In genomic region chr20:63952769-63953168, GRCh38 we compare ENCODE assay signal across 20 cellular contexts. TPM values are rescaled to one million over a fixed set of nuclear protein-coding genes. Genes with fewer than 3 reads are reported as not detected.
DNase-seq lines count a peak whose midpoint lies in the region; ATAC-seq, FAIRE-seq and TF ChIP-seq lines count a peak whose summit lies in the region.
"Had no signal": no experiment of that assay in that cellular context is flagged by ENCODE, and none has a peak within 500 bp of the region (broad histone marks: within the 10 kb centered on the region; RNA-seq: fewer than 3 reads in every experiment).

No MANE protein-coding gene starts in this region.

- TF ChIP-seq CTCF in Caco-2 (IDR thresholded peaks at IDR 0.05; ENCODE audit: insufficient read depth in 1 of 2, low read depth in 1 of 2, low read length in 1 of 2, severe bottlenecking in 1 of 2, unreplicated experiment in 1 of 2), result no peak
- no peak for TF ChIP-seq CTCF in lung (IDR thresholded peaks at IDR 0.05; ENCODE audit: control extremely low read depth, extremely low read depth)

- POLR2A ChIA-PET in Caco-2 (lab: Charles Lee), result no interaction called here

- 91 to 93% methylated on average over 14 of the region's 14 CpGs for WGBS in lung, 2 donors

- H3K27me3 Mint-ChIP-seq in Caco-2 (ENCODE audit: insufficient read depth, unreplicated experiment), result peaks cover 3% of the 10 kb centered on the region
- H3K27me3 Mint-ChIP-seq in stimulated activated naive B cell treated with anti-CD40 and anti-IgM and Interleukin-4, amounts not matched to agents 10 μg/mL and 1 μg/mL and 100 μg/mL, for 72 hours, result no peaks in the 10 kb centered on the region
- H3K27me3 Mint-ChIP-seq: activated CD4-positive, alpha-beta T cell treated with anti-CD3 and anti-CD28 coated beads for 36 hours; naive thymus-derived CD4-positive, alpha-beta T cell had no signal

- H3K27ac Mint-ChIP-seq in Caco-2 (ENCODE audit: unreplicated experiment), result no peak overlapping the region
- H3K27ac Mint-ChIP-seq in stimulated activated naive B cell treated with anti-CD40 and anti-IgM and Interleukin-4, amounts not matched to agents 10 μg/mL and 1 μg/mL and 100 μg/mL, for 72 hours, result peak overlapping the region; percentile 62
- H3K27ac Mint-ChIP-seq: activated CD4-positive, alpha-beta T cell treated with anti-CD3 and anti-CD28 coated beads for 36 hours had no signal

- H3K4me1 Mint-ChIP-seq in Caco-2 (ENCODE audit: low read depth, unreplicated experiment), result peaks cover 50% of the 10 kb centered on the region
- peaks cover 50 to 77% of the 10 kb centered on the region in 2 donors for H3K4me1 Mint-ChIP-seq in stimulated activated naive B cell treated with anti-CD40 and anti-IgM and Interleukin-4, amounts not matched to agents 10 μg/mL and 1 μg/mL and 100 μg/mL, for 72 hours

- H3K9ac ChIP-seq in NT2/D1 (ENCODE audit: insufficient read length, low read depth), result peak overlapping the region; percentile 53

- CTCF ChIA-PET in Caco-2 (lab: Charles Lee), result no interaction called here

- H3K36me3 Mint-ChIP-seq in Caco-2 (ENCODE audit: insufficient read depth, unreplicated experiment), result peaks cover 59% of the 10 kb centered on the region
- peaks cover 7 to 19% of the 10 kb centered on the region in 2 donors for H3K36me3 Mint-ChIP-seq in stimulated activated naive B cell treated with anti-CD40 and anti-IgM and Interleukin-4, amounts not matched to agents 10 μg/mL and 1 μg/mL and 100 μg/mL, for 72 hours

- ATAC-seq in lung (ENCODE audit: insufficient read depth, low FRiP score) (no peak), GM19397 (IDR thresholded peaks at IDR 0.05; ENCODE audit: unreplicated experiment) (no peak)
- no peak for ATAC-seq in stimulated activated naive B cell treated with anti-CD40 and anti-IgM and Interleukin-4, amounts not matched to agents 10 μg/mL and 1 μg/mL and 100 μg/mL, for 72 hours (replicated peaks)
- ATAC-seq: activated CD4-positive, alpha-beta T cell treated with anti-CD3 and anti-CD28 coated beads for 36 hours; HCT116; left lobe of liver; naive thymus-derived CD4-positive, alpha-beta T cell had no signal

- H3K27ac ChIP-seq in lung (ENCODE audit: low read depth in 1 of 2, low read length in 1 of 2), result peak overlapping the region; percentile 20 to 38

- no peaks in the 10 kb centered on the region for H3K27me3 ChIP-seq in Caco-2 (replicated peaks; ENCODE audit: control insufficient read depth, insufficient read depth, low read length)
- no peaks in the 10 kb centered on the region for H3K27me3 ChIP-seq in NT2/D1 (ENCODE audit: insufficient read depth, insufficient read length)
- no peaks in the 10 kb centered on the region for H3K27me3 ChIP-seq in lung (ENCODE audit: control insufficient read depth, insufficient read depth)
- H3K27me3 ChIP-seq: BE2C had no signal

- FAIRE-seq in HTR-8/SVneo (lab: Jason Lieb, UNC), result no peak
- no peak for FAIRE-seq in urothelium cell line (lab: Jason Lieb, UNC)

- H3K4me1 ChIP-seq in Caco-2 (peaks cover 19% of the 10 kb centered on the region), NT2/D1 (ENCODE audit: insufficient read depth, insufficient read length) (peaks cover 49% of the 10 kb centered on the region), lung (ENCODE audit: control insufficient read depth in 2 of 2, insufficient read depth in 2 of 2, low read length in 2 of 2) (peaks cover 4 to 57% of the 10 kb centered on the region in 2 donors)

- H3K36me3 ChIP-seq in Caco-2 (ENCODE audit: control insufficient read depth, insufficient read depth, low read length) (peaks cover 5% of the 10 kb centered on the region), NT2/D1 (ENCODE audit: insufficient read depth, insufficient read length, low read length) (peaks cover 42% of the 10 kb centered on the region), lung (ENCODE audit: control insufficient read depth in 2 of 2, insufficient read depth in 2 of 2, low read length in 2 of 2) (no peaks in the 10 kb centered on the region)
- H3K36me3 ChIP-seq: BE2C had no signal

- TSS peak; percentile 2 for BruUV-seq in Caco-2 (replicated peaks; lab: Mats Ljungman, UMichigan)

- DNase-seq in Caco-2 (no peak), NT2/D1 (ENCODE audit: low read depth, low spot score) (no peak), lung (ENCODE audit: low spot score) (no peak), HTR-8/SVneo (ENCODE audit: insufficient read length, low spot score) (no peak), urothelium cell line (ENCODE audit: low spot score) (no peak)
- DNase-seq in stimulated activated naive B cell treated with anti-CD40 and anti-IgM and Interleukin-4, amounts not matched to agents 10 μg/mL and 1 μg/mL and 100 μg/mL, for 72 hours, result no peak
- DNase-seq: activated CD4-positive, alpha-beta T cell treated with anti-CD3 and anti-CD28 coated beads for 36 hours; activated CD8-positive, alpha-beta memory T cell treated with anti-CD3 and anti-CD28 coated beads, Interleukin-2, amount 50 U/mL, for 48 hours; activated naive CD4-positive, alpha-beta T cell treated with anti-CD3 and anti-CD28 coated beads, Interleukin-2, amount 50 U/mL, for 16 hours; BE2C; DMS153; naive thymus-derived CD4-positive, alpha-beta T cell; NCI-H1930; NCI-H510A; OCI-M1; T1000 had no signal

- H3K4me3 Mint-ChIP-seq in Caco-2 (ENCODE audit: unreplicated experiment), result no peak overlapping the region
- H3K4me3 Mint-ChIP-seq in stimulated activated naive B cell treated with anti-CD40 and anti-IgM and Interleukin-4, amounts not matched to agents 10 μg/mL and 1 μg/mL and 100 μg/mL, for 72 hours, result no peak overlapping the region

- H3K4me3 ChIP-seq in Caco-2 (ENCODE audit: low read depth, low read length), result no peak overlapping the region
- H3K4me3 ChIP-seq in NT2/D1 (ENCODE audit: insufficient read length, low read depth), result no peak overlapping the region
- no peak overlapping the region for H3K4me3 ChIP-seq in lung

- H3K9me3 Mint-ChIP-seq in Caco-2 (ENCODE audit: unreplicated experiment), result no peaks in the 10 kb centered on the region
- H3K9me3 Mint-ChIP-seq in stimulated activated naive B cell treated with anti-CD40 and anti-IgM and Interleukin-4, amounts not matched to agents 10 μg/mL and 1 μg/mL and 100 μg/mL, for 72 hours, result no peaks in the 10 kb centered on the region

- H3K9me3 ChIP-seq in Caco-2 (no peaks in the 10 kb centered on the region), NT2/D1 (ENCODE audit: insufficient read depth, low read length) (no peaks in the 10 kb centered on the region), lung (ENCODE audit: control insufficient read depth in 2 of 2, insufficient read depth in 1 of 2, low read length in 1 of 2) (no peaks in the 10 kb centered on the region)
- H3K9me3 ChIP-seq: BE2C had no signal

- intact Hi-C loops in Caco-2 (cut with micrococcal nuclease; ENCODE audit: unreplicated experiment), result no loop called here

RNA-seq across cellular contexts. Expression of gene UCKL1, which starts 3.4 kb away (rescaled TPM):
- 101 and 113 TPM in 2 replicates for total RNA-seq in Caco-2 (2022)
- total RNA-seq in lung, result 10 to 100 TPM; 33.6 to 42.7 TPM
- polyA plus RNA-seq in lung, result 10 to 100 TPM; 34.8 to 37.5 TPM

RNA-seq across cellular contexts. Expression of gene ZNF512B, which starts 17.0 kb away (rescaled TPM):
- 40.0 and 47.9 TPM in 2 replicates for total RNA-seq in Caco-2 (2022)
- total RNA-seq in lung, result 10 to 100 TPM; 10.7 to 18.9 TPM
- 10 to 100 TPM in 1 of 2 donors, 1 to 10 TPM in 1; 8.7 to 13.0 TPM for polyA plus RNA-seq in lung

RNA-seq across cellular contexts. Expression of gene SAMD10, which starts 26.7 kb away (rescaled TPM):
- total RNA-seq in Caco-2 (2022) (13.4 and 13.6 TPM in 2 replicates), lung (1 to 10 TPM; 2.3 to 6.4 TPM)
- 1 to 10 TPM; 4.7 to 6.8 TPM for polyA plus RNA-seq in lung
- total RNA-seq: SK-MEL-5 had no signal

RNA-seq across cellular contexts. Expression of gene PRPF6, which starts 28.2 kb away (rescaled TPM):
- 176 and 181 TPM in 2 replicates for total RNA-seq in Caco-2 (2022)
- total RNA-seq in lung, result 10 to 100 TPM; 61.2 to 65.0 TPM
- polyA plus RNA-seq in lung, result 10 to 100 TPM; 43.6 to 47.1 TPM

RNA-seq across cellular contexts. Expression of gene DNAJC5, which starts 57.8 kb away (rescaled TPM):
- total RNA-seq in Caco-2 (2022), result 117 and 124 TPM in 2 replicates
- total RNA-seq in lung, result 10 to 100 TPM; 25.1 to 64.5 TPM
- 10 to 100 TPM; 26.5 to 48.2 TPM for polyA plus RNA-seq in lung
